10 cellular contexts compared by ENCODE assay signal in genomic region chr12:65948320-65949008, GRCh38.
DNase-seq lines count a peak whose midpoint lies in the region; ATAC-seq and TF ChIP-seq lines count a peak whose summit lies in the region.
"Had no signal": no experiment of that assay in that cellular context is flagged by ENCODE, and none has a peak within 500 bp of the region (broad histone marks: within the 10 kb centered on the region; RNA-seq: fewer than 3 reads in every experiment).

No MANE protein-coding gene starts in this region.

- H3K4ac ChIP-seq in neuronal stem cell (ENCODE audit: low read length): no peak overlapping the region

- no peaks in the 10 kb centered on the region for H3K79me1 ChIP-seq in neuronal stem cell (ENCODE audit: low read depth, low read length)

- H4K8ac ChIP-seq in neuronal stem cell (ENCODE audit: low read depth, low read length): no peak overlapping the region

- H3K9me3 ChIP-seq in PC-9 (ENCODE audit: insufficient read depth, low read depth) (no peaks in the 10 kb centered on the region), neuronal stem cell (replicated peaks in 1 of 2; ENCODE audit: control insufficient read depth in 2 of 2, insufficient read depth in 1 of 2, low read depth in 1 of 2, low read length in 2 of 2) (no peaks in the 10 kb centered on the region)

- intact Hi-C loops in PC-9 (cut with micrococcal nuclease; ENCODE audit: unreplicated experiment): loop anchor here (1.0 kb wide), 2 partner anchors 56 to 70 kb away; no protein-coding TSS in a partner anchor

- peaks cover 5% of the 10 kb centered on the region; the same call in 1 of the 2 replicates for H3K4me1 ChIP-seq in PC-9 (replicated peaks; ENCODE audit: insufficient read depth)
- H3K4me1 ChIP-seq in neuronal stem cell (ENCODE audit: control insufficient read depth in 2 of 2, insufficient read depth in 1 of 2, low read depth in 1 of 2, low read length in 2 of 2): peaks cover 0 to 15% of the 10 kb centered on the region in 2 donors

- no peak overlapping the region for H3K14ac ChIP-seq in neuronal stem cell (ENCODE audit: low read length)

- H3K4me2 ChIP-seq in PC-9 (no peak overlapping the region), neuronal stem cell (ENCODE audit: insufficient read depth, low read length, poor library complexity, severe bottlenecking) (no peak overlapping the region)

- H2BK12ac ChIP-seq in neuronal stem cell (ENCODE audit: low read length): no peak overlapping the region

- peaks cover 30% of the 10 kb centered on the region for H3K36me3 ChIP-seq in PC-9 (ENCODE audit: low read depth)
- H3K36me3 ChIP-seq in neuronal stem cell (replicated peaks in 1 of 2; ENCODE audit: control insufficient read depth in 2 of 2, insufficient read depth in 2 of 2, low read length in 2 of 2): peaks cover 0 to 38% of the 10 kb centered on the region in 2 donors

- H2BK5ac ChIP-seq in neuronal stem cell (ENCODE audit: low read length): no peak overlapping the region

- no CpG with 5 or more reads among the region's 11 CpGs for WGBS in neuronal stem cell (ENCODE audit: extremely low coverage in 2 of 2, insufficient read length in 2 of 2, insufficient replicate concordance in 1 of 2), 2 donors

- CTCF ChIA-PET in PC-9 (lab: Charles Lee): no interaction called here

- H3K9ac ChIP-seq in neuronal stem cell (ENCODE audit: low read depth, low read length, poor library complexity): no peak overlapping the region

- H3K18ac ChIP-seq in neuronal stem cell (ENCODE audit: low read length): no peak overlapping the region

- no peak overlapping the region for H3K23ac ChIP-seq in neuronal stem cell (ENCODE audit: low read depth, low read length, poor library complexity)

- H3K27me3 ChIP-seq in PC-9 (ENCODE audit: insufficient read depth, low read depth): no peaks in the 10 kb centered on the region
- H3K27me3 ChIP-seq in neuronal stem cell (ENCODE audit: control insufficient read depth in 3 of 3, insufficient read depth in 3 of 3, low read depth in 1 of 3, low read length in 3 of 3): no peaks in the 10 kb centered on the region

- no peak for ATAC-seq in HG03521 (IDR thresholded peaks at IDR 0.05; ENCODE audit: unreplicated experiment)
- no peak for ATAC-seq in GM19467 (IDR thresholded peaks at IDR 0.05; ENCODE audit: unreplicated experiment)
- ATAC-seq in GM21367 (IDR thresholded peaks at IDR 0.05; ENCODE audit: unreplicated experiment): no peak
- ATAC-seq: K562 had no signal

- POLR2A ChIA-PET in PC-9 (lab: Charles Lee; ENCODE audit: unreplicated experiment): interaction anchor here (0.7 kb wide), 1 partner anchor 82 kb away, joined by 3 read pairs; no protein-coding TSS in a partner anchor

- no peak overlapping the region for H2BK120ac ChIP-seq in neuronal stem cell (ENCODE audit: low read depth, low read length)

- BruUV-seq in PC-9 (replicated peaks; lab: Mats Ljungman, UMichigan): TSS peak; percentile 70

- H3K9me2 ChIP-seq in PC-9 (ENCODE audit: insufficient read depth): no peaks in the 10 kb centered on the region

- peak; percentile 65 for DNase-seq in Ammon's horn (ENCODE audit: low spot score)
- DNase-seq in PC-9: peak in 1 of 2 experiments; percentile 81
- peak; percentile 96 for DNase-seq in fibroblast of mammary gland (ENCODE audit: low read depth)
- DNase-seq in neuronal stem cell (ENCODE audit: low spot score): no peak
- DNase-seq in activated T-cell treated with anti-CD3 and anti-CD28 coated beads, Interleukin-2, amount 50 U/mL, for 48 hours: no peak
- DNase-seq: small intestine had no signal

- H2BK15ac ChIP-seq in neuronal stem cell (ENCODE audit: low read length): no peak overlapping the region

- peaks cover 71% of the 10 kb centered on the region for H3K79me2 ChIP-seq in PC-9 (ENCODE audit: low read depth)

- peaks cover 32% of the 10 kb centered on the region for H4K20me1 ChIP-seq in PC-9 (ENCODE audit: insufficient read depth)

- no peak overlapping the region for H2AK5ac ChIP-seq in neuronal stem cell (ENCODE audit: low read depth, low read length)

- H4K91ac ChIP-seq in neuronal stem cell (ENCODE audit: low read depth, low read length, poor library complexity): no peak overlapping the region

- H3K4me3 ChIP-seq in PC-9 (no peak overlapping the region), fibroblast of mammary gland (ENCODE audit: control insufficient read depth, low read depth, low read length) (no peak overlapping the region), neuronal stem cell (ENCODE audit: low read length in 2 of 2) (no peak overlapping the region)
- H3K4me3 ChIP-seq: K562 had no signal

- TF ChIP-seq CTCF in PC-9 (conservative IDR thresholded peaks at IDR 0.05): no peak
- no peak for TF ChIP-seq CTCF in fibroblast of mammary gland (conservative IDR thresholded peaks at IDR 0.05; ENCODE audit: control insufficient read depth, insufficient read depth, low read depth, low read length)

- peaks cover 46% of the 10 kb centered on the region for H3F3A ChIP-seq in PC-9 (ENCODE audit: insufficient read depth, low read depth)

- no peak overlapping the region for H2AFZ ChIP-seq in PC-9
- no peak overlapping the region for H2AFZ ChIP-seq in neuronal stem cell (ENCODE audit: low read length)

- H3K27ac ChIP-seq in PC-9 (peak overlapping the region; percentile 18; the same call in 1 of the 2 replicates), neuronal stem cell (replicated peaks; ENCODE audit: low read length) (peak overlapping the region; percentile 73)

Comparison
In these comparisons a context has a peak if more than half of its experiments do, and no peak if none do; other contexts are left out.
1. DNase-seq: peak in Ammon's horn (single experiment) and fibroblast of mammary gland (single experiment); none in neuronal stem cell (single experiment) and activated T-cell treated with anti-CD3 and anti-CD28 coated beads, Interleukin-2, amount 50 U/mL, for 48 hours (0 of 2).